ENCODE assay signal across 40 cellular contexts in the genomic region with DNA sequence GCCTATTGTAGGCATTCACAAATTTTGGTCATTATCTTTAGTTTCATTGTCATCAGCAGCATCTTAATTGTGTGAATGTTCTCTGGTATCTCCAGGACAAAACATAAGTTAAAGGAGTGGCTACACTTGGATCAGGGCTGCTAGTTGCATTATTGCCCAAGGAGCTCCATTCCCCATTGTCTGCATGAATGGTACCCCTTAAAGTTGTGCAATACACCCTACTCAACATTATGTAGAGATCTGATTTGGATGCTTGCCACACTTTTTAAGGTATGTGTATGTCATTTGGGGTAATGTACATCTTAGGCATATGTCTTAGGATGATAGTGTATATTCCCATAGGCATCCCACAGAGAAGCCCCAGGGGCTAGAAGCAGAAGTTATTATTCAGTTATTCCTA. TPM values are rescaled to one million over a fixed set of nuclear protein-coding genes. Genes with fewer than 3 reads are reported as not detected.
"Had no signal": no experiment of that assay in that cellular context is flagged by ENCODE, and none has a peak within 500 bp of the region (broad histone marks: within the 10 kb centered on the region; RNA-seq: fewer than 3 reads in every experiment).

No MANE protein-coding gene starts in this region.

- H3K9ac ChIP-seq: KMS-11 had no signal

- H3K27ac ChIP-seq: KMS-11 had no signal

- H3K36me3 ChIP-seq: MG63 had no signal

- H3K9me3 ChIP-seq: MG63 had no signal

- H3K4me2 ChIP-seq: KMS-11 had no signal

- DNase-seq: Karpas-422, Kasumi-1, MG63, MM.1S, MV-4-11, NCI-H1048, NCI-H1092, NCI-H1092 treated with DMSO at 0.1 percent for 48 hours, NCI-H1105, NCI-H1105 treated with DMSO at 0.1 percent for 48 hours, NCI-H1417, NCI-H1417 treated with DMSO at 0.1 percent for 48 hours, NCI-H1436, NCI-H1436 treated with DMSO at 0.1 percent for 48 hours, NCI-H146, NCI-H1694, NCI-H1694 treated with DMSO at 0.1 percent for 48 hours, NCI-H187, NCI-H187 treated with DMSO at 0.1 percent for 48 hours, NCI-H1930, NCI-H2029, NCI-H2029 treated with DMSO at 0.1 percent for 48 hours, NCI-H2081, NCI-H2081 treated with DMSO at 0.1 percent for 48 hours, NCI-H2107, NCI-H2171, NCI-H2171 treated with DMSO at 0.1 percent for 48 hours, NCI-H2227 treated with DMSO at 0.1 percent for 48 hours, NCI-H226, NCI-H345, NCI-H446, NCI-H446 treated with DMSO at 0.1 percent for 48 hours, NCI-H510A, NCI-H510A treated with DMSO at 0.1 percent for 48 hours, NCI-H524, NCI-H524 treated with DMSO at 0.1 percent for 48 hours had no signal

- H3K4me3 ChIP-seq: MG63 had no signal

RNA-seq across cellular contexts. Expression of a gene that starts 2.9 kb away (rescaled TPM):
- total RNA-seq: LHCN-M2, M059J, NCI-H460 had no signal
